In the genomic region with DNA sequence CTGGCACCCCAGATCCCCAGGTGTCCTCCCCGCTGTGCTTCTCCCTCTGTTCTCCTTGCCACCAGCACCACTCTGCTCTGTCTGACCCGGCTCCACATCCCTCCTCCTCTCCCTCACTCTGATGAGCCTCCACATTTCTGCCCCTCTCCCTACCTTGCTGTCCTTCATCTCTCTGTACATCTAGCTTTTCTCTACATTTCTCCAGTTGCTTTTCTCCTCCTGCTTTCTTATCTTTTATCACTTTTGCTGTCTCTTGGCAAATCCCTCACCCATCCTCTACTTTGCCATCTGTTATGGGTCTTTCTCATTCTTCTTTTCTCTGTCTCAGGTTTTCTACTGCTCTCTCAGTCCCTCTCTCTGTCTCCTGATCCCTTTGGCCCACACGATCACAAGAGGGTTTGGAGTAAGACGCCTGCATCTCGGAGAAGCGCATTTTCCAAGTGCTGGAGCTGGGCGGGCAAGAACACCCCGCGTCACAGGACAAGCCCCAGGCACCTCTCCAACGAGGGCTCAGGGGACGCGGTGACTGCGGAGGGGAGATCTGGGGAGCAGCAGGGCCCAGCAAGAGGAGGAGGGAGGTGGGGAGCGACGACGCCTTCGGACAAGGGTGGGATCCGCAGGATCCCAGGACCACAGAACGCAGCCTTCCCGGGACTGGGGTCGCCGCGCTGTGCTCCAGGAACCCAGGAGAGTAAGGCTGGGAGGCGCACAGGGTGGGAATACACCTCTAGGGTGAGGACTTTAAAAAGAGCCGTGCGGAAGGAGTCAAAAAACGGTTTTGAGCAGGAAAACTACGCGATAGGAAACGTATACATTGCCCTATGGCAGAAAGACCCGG, we compare ENCODE assay signal across 7 cellular contexts. TPM values are rescaled to one million over a fixed set of nuclear protein-coding genes. Genes with fewer than 3 reads are reported as not detected.
DNase-seq lines count a peak whose midpoint lies in the region; ATAC-seq, FAIRE-seq and TF ChIP-seq lines count a peak whose summit lies in the region.
"Not testable (repeated sequence)": the region's sequence is repeated elsewhere in the genome, so short reads cannot be mapped to it uniquely, and the experiment has no call there.

No MANE protein-coding gene starts in this region.

- H3K27me3 Mint-ChIP-seq in activated T-cell treated with anti-CD3 and anti-CD28 coated beads, Interleukin-2, amount 50 U/mL, for 4 hours (ENCODE audit: low read depth); effector memory CD8-positive, alpha-beta T cell: not testable (repeated sequence)

- not testable (repeated sequence) for H3K14ac ChIP-seq in trophoblast cell (ENCODE audit: low read length)

- peak; percentile 13 for ATAC-seq in HG02973 (IDR thresholded peaks at IDR 0.05; ENCODE audit: unreplicated experiment)
- ATAC-seq in activated T-cell treated with anti-CD3 and anti-CD28 coated beads, Interleukin-2, amount 50 U/mL, for 4 hours: peak; percentile 6 to 45
- peak; percentile 34 for ATAC-seq in effector memory CD8-positive, alpha-beta T cell (replicated peaks)

- not testable (repeated sequence) for H2AK5ac ChIP-seq in trophoblast cell (ENCODE audit: low read length)

- H3K9me3 ChIP-seq in kidney (ENCODE audit: control insufficient read depth in 1 of 2, low read length in 2 of 2); trophoblast cell (ENCODE audit: insufficient read depth, low read depth, low read length): not testable (repeated sequence)

- not testable (repeated sequence) for H4K91ac ChIP-seq in trophoblast cell (ENCODE audit: low read depth, low read length)

- peak overlapping the region; percentile 67 to 87 for H3K27ac Mint-ChIP-seq in effector memory CD8-positive, alpha-beta T cell

- H3K23ac ChIP-seq in trophoblast cell (ENCODE audit: low read length): not testable (repeated sequence)

- H2BK12ac ChIP-seq in trophoblast cell (ENCODE audit: low read length): not testable (repeated sequence)

- H3K4me3 ChIP-seq in kidney (ENCODE audit: low read length in 2 of 2) (peak overlapping the region; percentile 71 to 86), trophoblast cell (ENCODE audit: low read depth, low read length) (peak overlapping the region; percentile 82)

- H3K4me2 ChIP-seq in trophoblast cell (ENCODE audit: low read length): peak overlapping the region; percentile 73

- H3K4ac ChIP-seq in trophoblast cell (ENCODE audit: low read depth, low read length): not testable (repeated sequence)

- H3K79me1 ChIP-seq in trophoblast cell (ENCODE audit: low read length): not testable (repeated sequence)

- no CpG with 5 or more reads among the region's 31 CpGs for WGBS in trophoblast cell (ENCODE audit: extremely low coverage, insufficient coverage, insufficient read length)

- not testable (repeated sequence) for H2BK5ac ChIP-seq in trophoblast cell (ENCODE audit: low read depth, low read length, poor library complexity)

- DNase-seq in GM12892 (ENCODE audit: insufficient read length) (peak; percentile 1), NCI-H748 (lab: John Stamatoyannopoulos, UW; ENCODE audit: unreplicated experiment) (peak; percentile 51), trophoblast cell (peak; percentile 16 to 45)
- not testable (repeated sequence) for DNase-seq in activated T-cell treated with anti-CD3 and anti-CD28 coated beads, Interleukin-2, amount 50 U/mL, for 4 hours; effector memory CD8-positive, alpha-beta T cell; kidney

- not testable (repeated sequence) for H4K12ac ChIP-seq in trophoblast cell (ENCODE audit: low read depth, low read length)

- H3K18ac ChIP-seq in trophoblast cell (ENCODE audit: low read length): not testable (repeated sequence)

- not testable (repeated sequence) for TF ChIP-seq CTCF in kidney (IDR thresholded peaks at IDR 0.05; ENCODE audit: borderline replicate concordance, extremely low read depth, insufficient read depth)

- not testable (repeated sequence) for H3K36me3 ChIP-seq in kidney (ENCODE audit: control insufficient read depth in 1 of 2, insufficient read depth in 2 of 2, low read length in 2 of 2)
- H3K36me3 ChIP-seq in trophoblast cell (ENCODE audit: control insufficient read depth in 1 of 2, insufficient read depth in 2 of 2, low read length in 2 of 2): peaks cover 16 to 19% of the 10 kb centered on the region in 2 experiments

- not testable (repeated sequence) for H3K9me3 Mint-ChIP-seq in activated T-cell treated with anti-CD3 and anti-CD28 coated beads, Interleukin-2, amount 50 U/mL, for 4 hours; effector memory CD8-positive, alpha-beta T cell

- not testable (repeated sequence) for H3K79me2 ChIP-seq in trophoblast cell (ENCODE audit: control insufficient read depth, insufficient read depth, low read length, poor library complexity)

- TF ChIP-seq POLR2A in GM12892 (IDR thresholded peaks at IDR 0.05; ENCODE audit: low read depth, low read length): not testable (repeated sequence)

- peak overlapping the region; percentile 91 for H3K4me3 Mint-ChIP-seq in activated T-cell treated with anti-CD3 and anti-CD28 coated beads, Interleukin-2, amount 50 U/mL, for 4 hours
- peak overlapping the region; percentile 81 to 91 for H3K4me3 Mint-ChIP-seq in effector memory CD8-positive, alpha-beta T cell

- H3K36me3 Mint-ChIP-seq in activated T-cell treated with anti-CD3 and anti-CD28 coated beads, Interleukin-2, amount 50 U/mL, for 4 hours (ENCODE audit: insufficient read depth): peaks cover 31% of the 10 kb centered on the region
- H3K36me3 Mint-ChIP-seq in effector memory CD8-positive, alpha-beta T cell (ENCODE audit: insufficient read depth): peaks cover 30% of the 10 kb centered on the region

- H4K8ac ChIP-seq in trophoblast cell (ENCODE audit: low read depth, low read length): not testable (repeated sequence)

- peaks cover 24% of the 10 kb centered on the region for H3K4me1 Mint-ChIP-seq in activated T-cell treated with anti-CD3 and anti-CD28 coated beads, Interleukin-2, amount 50 U/mL, for 4 hours (ENCODE audit: low read depth)
- H3K4me1 Mint-ChIP-seq in effector memory CD8-positive, alpha-beta T cell (ENCODE audit: low read depth in 2 of 2): peaks cover 16 to 31% of the 10 kb centered on the region in 2 donors

- H2BK120ac ChIP-seq in trophoblast cell (ENCODE audit: insufficient read depth, low read length, poor library complexity): not testable (repeated sequence)

- H3K27ac ChIP-seq in kidney (ENCODE audit: low read depth in 2 of 2, low read length in 2 of 2); trophoblast cell (ENCODE audit: low read depth, low read length): not testable (repeated sequence)

- intact Hi-C loops in kidney (cut with DNase I): not testable (repeated sequence)

- not testable (repeated sequence) for H3K27me3 ChIP-seq in trophoblast cell (ENCODE audit: insufficient read depth, low read length)

- H3K4me1 ChIP-seq in kidney (ENCODE audit: control insufficient read depth in 1 of 2, insufficient read depth in 1 of 2, low read depth in 1 of 2, low read length in 2 of 2); trophoblast cell (ENCODE audit: control insufficient read depth in 1 of 2, insufficient read depth in 2 of 2, low read length in 2 of 2): not testable (repeated sequence)

- not testable (repeated sequence) for FAIRE-seq in GM12892 (lab: Jason Lieb, UNC); kidney (lab: Jason Lieb, UNC)

- not testable (repeated sequence) for H2AFZ ChIP-seq in trophoblast cell (ENCODE audit: insufficient read depth, low read length, poor library complexity)

- H3K9ac ChIP-seq in kidney (ENCODE audit: low read length in 2 of 2): peak overlapping the region; percentile 67 to 77
- peak overlapping the region; percentile 89 for H3K9ac ChIP-seq in trophoblast cell (ENCODE audit: low read length)

RNA-seq across cellular contexts. Expression of a gene that starts 0.7 kb away (rescaled TPM):
- polyA plus RNA-seq in GM12892 (2012; ENCODE audit: missing spikeins): 6.8 TPM
- total RNA-seq in activated T-cell treated with anti-CD3 and anti-CD28 coated beads, Interleukin-2, amount 50 U/mL, for 4 hours: 10 to 100 TPM in 2 of 3 donors, 1 to 10 TPM in 1; 8.3 to 10.5 (median 10.5) TPM
- 21.1 TPM for total RNA-seq in kidney
- 10.2 TPM for polyA plus RNA-seq in kidney (ENCODE audit: insufficient read depth, low read depth, low replicate concordance)
- 39.1 and 41.5 TPM in 2 replicates for polyA plus RNA-seq in trophoblast cell (2013)

RNA-seq across cellular contexts. Expression of a gene that starts 35.3 kb away (rescaled TPM):
- polyA plus RNA-seq in GM12892 (2012; ENCODE audit: missing spikeins): 12.2 TPM
- 10 to 100 TPM in 1 of 3 donors, 1 to 10 TPM in 2; 8.4 to 13.5 (median 9.2) TPM for total RNA-seq in activated T-cell treated with anti-CD3 and anti-CD28 coated beads, Interleukin-2, amount 50 U/mL, for 4 hours
- 20.0 TPM for total RNA-seq in kidney
- 10.0 TPM for polyA plus RNA-seq in kidney (ENCODE audit: insufficient read depth, low read depth, low replicate concordance)
- polyA plus RNA-seq in trophoblast cell (2013): 29.0 and 29.8 TPM in 2 replicates

RNA-seq across cellular contexts. Expression of a gene that starts 40.7 kb away (rescaled TPM):
- polyA plus RNA-seq in GM12892 (2012; ENCODE audit: missing spikeins): 0.68 TPM
- 10 to 100 TPM in 1 of 3 donors, 1 to 10 TPM in 2; 3.0 to 10.9 (median 3.4) TPM for total RNA-seq in activated T-cell treated with anti-CD3 and anti-CD28 coated beads, Interleukin-2, amount 50 U/mL, for 4 hours
- total RNA-seq in kidney: 25.8 TPM
- 3.2 TPM for polyA plus RNA-seq in kidney (ENCODE audit: insufficient read depth, low read depth, low replicate concordance)
- 10.1 and 13.4 TPM in 2 replicates for polyA plus RNA-seq in trophoblast cell (2013)
